ENCODE assay signal across 8 cellular contexts in genomic region chr2:26765475-26766200, GRCh38. TPM values are rescaled to one million over a fixed set of nuclear protein-coding genes. Genes with fewer than 3 reads are reported as not detected.
DNase-seq lines count a peak whose midpoint lies in the region; ATAC-seq and TF ChIP-seq lines count a peak whose summit lies in the region.

No MANE protein-coding gene starts in this region.

- ATAC-seq in CD4-positive, CD25-positive, alpha-beta regulatory T cell (ENCODE audit: low read depth in 2 of 2) = no peak
- ATAC-seq in GM18505 (IDR thresholded peaks at IDR 0.05; ENCODE audit: unreplicated experiment) (no peak), HG03354 (IDR thresholded peaks at IDR 0.05; ENCODE audit: poor library complexity, severe bottlenecking, unreplicated experiment) (no peak)

- peaks cover 7 to 66% (median 32%) of the 10 kb centered on the region in 4 donors for H3K4me1 Mint-ChIP-seq in CD4-positive, CD25-positive, alpha-beta regulatory T cell
- peaks cover 34% of the 10 kb centered on the region for H3K4me1 Mint-ChIP-seq in neural progenitor cell

- no peaks in the 10 kb centered on the region for H3K9me3 Mint-ChIP-seq in CD4-positive, CD25-positive, alpha-beta regulatory T cell
- no peaks in the 10 kb centered on the region for H3K9me3 Mint-ChIP-seq in neural progenitor cell

- H3K4me3 Mint-ChIP-seq in CD4-positive, CD25-positive, alpha-beta regulatory T cell = peak overlapping the region; percentile 96 to 97 (median 96)
- peak overlapping the region; percentile 91 for H3K4me3 Mint-ChIP-seq in neural progenitor cell

- H2AFZ ChIP-seq in MM.1S (ENCODE audit: low read length) = no peak overlapping the region
- no peak overlapping the region for H2AFZ ChIP-seq in neural progenitor cell (replicated peaks)

- H3K27ac Mint-ChIP-seq in CD4-positive, CD25-positive, alpha-beta regulatory T cell = peak overlapping the region in 2 of 3 donors; percentile 86 to 94
- H3K27ac Mint-ChIP-seq in neural progenitor cell = no peak overlapping the region

- H3K9ac ChIP-seq in MM.1S (ENCODE audit: low read length) = no peak overlapping the region
- no peak overlapping the region for H3K9ac ChIP-seq in neural progenitor cell

- H3K9me2 ChIP-seq in MM.1S (replicated peaks; ENCODE audit: insufficient read depth, low read length) = no peaks in the 10 kb centered on the region

- peak overlapping the region; percentile 83 for H3K4me3 ChIP-seq in CD4-positive, CD25-positive, alpha-beta regulatory T cell (ENCODE audit: low read depth, low read length)
- no peak overlapping the region for H3K4me3 ChIP-seq in MM.1S (ENCODE audit: low read length)
- H3K4me3 ChIP-seq in effector memory CD4-positive, alpha-beta T cell (ENCODE audit: insufficient read depth, low read depth, low read length, poor library complexity, severe bottlenecking) = peak overlapping the region; percentile 95
- no peak overlapping the region for H3K4me3 ChIP-seq in neural progenitor cell

- no peaks in the 10 kb centered on the region for H3K36me3 Mint-ChIP-seq in CD4-positive, CD25-positive, alpha-beta regulatory T cell
- H3K36me3 Mint-ChIP-seq in neural progenitor cell = peaks cover 1% of the 10 kb centered on the region

- H3K4me2 ChIP-seq in MM.1S (ENCODE audit: low read depth, low read length) (peak overlapping the region; percentile 77), neural progenitor cell (peak overlapping the region; percentile 88)

- TF ChIP-seq POLR2A in GM18505 (IDR thresholded peaks at IDR 0.05; ENCODE audit: borderline replicate concordance, extremely low read depth, insufficient read depth, insufficient read length) = no peak

- TF ChIP-seq CTCF in MM.1S (IDR thresholded peaks at IDR 0.05; ENCODE audit: low read length) (no peak), neural progenitor cell (IDR thresholded peaks at IDR 0.05) (no peak)

- peaks cover 31% of the 10 kb centered on the region for H3K4me1 ChIP-seq in CD4-positive, CD25-positive, alpha-beta regulatory T cell (ENCODE audit: control insufficient read depth, insufficient read depth, low read length, poor library complexity, severe bottlenecking)
- H3K4me1 ChIP-seq in MM.1S (ENCODE audit: low read length) (0 out of 2 replicates have a peak, but pooled peaks cover 3% of the 10 kb centered on the region), neural progenitor cell (peaks cover 11% of the 10 kb centered on the region)
- peaks cover 23% of the 10 kb centered on the region for H3K4me1 ChIP-seq in effector memory CD4-positive, alpha-beta T cell (ENCODE audit: control insufficient read depth, insufficient read depth, low read length, poor library complexity, severe bottlenecking)

- H4K20me1 ChIP-seq in MM.1S (ENCODE audit: insufficient read depth, low read length) (no peaks in the 10 kb centered on the region), neural progenitor cell (ENCODE audit: low read depth) (peaks cover 27% of the 10 kb centered on the region)

- H3K79me2 ChIP-seq in MM.1S (ENCODE audit: low read length) = peaks cover 42% of the 10 kb centered on the region
- H3K79me2 ChIP-seq in neural progenitor cell (ENCODE audit: low read depth) = peaks cover 10% of the 10 kb centered on the region

- H3F3A ChIP-seq in MM.1S (ENCODE audit: insufficient read depth, low read length) (no peaks in the 10 kb centered on the region), neural progenitor cell (ENCODE audit: low read depth) (peaks cover 7% of the 10 kb centered on the region)

- peaks cover 9% of the 10 kb centered on the region for H3K27me3 Mint-ChIP-seq in CD4-positive, CD25-positive, alpha-beta regulatory T cell
- peaks cover 9% of the 10 kb centered on the region for H3K27me3 Mint-ChIP-seq in neural progenitor cell (ENCODE audit: insufficient read depth, low read depth)

- H3K27me3 ChIP-seq in CD4-positive, CD25-positive, alpha-beta regulatory T cell (ENCODE audit: control insufficient read depth, insufficient read depth, low read length) = no peaks in the 10 kb centered on the region
- H3K27me3 ChIP-seq in MM.1S (replicated peaks; ENCODE audit: insufficient read depth, low read length) (no peaks in the 10 kb centered on the region), neural progenitor cell (no peaks in the 10 kb centered on the region)
- H3K27me3 ChIP-seq in effector memory CD4-positive, alpha-beta T cell (replicated peaks; ENCODE audit: control insufficient read depth, insufficient read depth, low read length, poor library complexity, severe bottlenecking) = no peaks in the 10 kb centered on the region

- DNase-seq in CD4-positive, CD25-positive, alpha-beta regulatory T cell = no peak
- no peak for DNase-seq in MM.1S
- DNase-seq in effector memory CD4-positive, alpha-beta T cell = no peak
- no peak for DNase-seq in neural progenitor cell (ENCODE audit: low spot score)
- no peak for DNase-seq in HK-2 (ENCODE audit: unreplicated experiment)
- DNase-seq in NCI-H510A treated with DMSO at 0.1 percent for 48 hours (lab: John Stamatoyannopoulos, UW) = no peak

- H3K9me3 ChIP-seq in CD4-positive, CD25-positive, alpha-beta regulatory T cell (ENCODE audit: control insufficient read depth in 2 of 2, low read length in 2 of 2) = no peaks in the 10 kb centered on the region
- H3K9me3 ChIP-seq in MM.1S (replicated peaks; ENCODE audit: insufficient read depth, low read length) (no peaks in the 10 kb centered on the region), neural progenitor cell (ENCODE audit: low read depth) (no peaks in the 10 kb centered on the region)
- no peaks in the 10 kb centered on the region for H3K9me3 ChIP-seq in effector memory CD4-positive, alpha-beta T cell (ENCODE audit: control insufficient read depth, low read length)

- no peaks in the 10 kb centered on the region for H3K36me3 ChIP-seq in CD4-positive, CD25-positive, alpha-beta regulatory T cell (ENCODE audit: control insufficient read depth, insufficient read depth, low read length)
- H3K36me3 ChIP-seq in MM.1S (replicated peaks; ENCODE audit: insufficient read depth, low read length) = no peaks in the 10 kb centered on the region
- no peaks in the 10 kb centered on the region for H3K36me3 ChIP-seq in effector memory CD4-positive, alpha-beta T cell (ENCODE audit: control insufficient read depth, insufficient read depth, low read length)
- H3K36me3 ChIP-seq in neural progenitor cell = no peaks in the 10 kb centered on the region

- no peak overlapping the region for H3K27ac ChIP-seq in CD4-positive, CD25-positive, alpha-beta regulatory T cell (ENCODE audit: insufficient read depth, low read length, poor library complexity, severe bottlenecking)
- H3K27ac ChIP-seq in MM.1S (ENCODE audit: low read length) (no peak overlapping the region), neural progenitor cell (no peak overlapping the region)
- H3K27ac ChIP-seq in effector memory CD4-positive, alpha-beta T cell (ENCODE audit: insufficient read depth, low read length, poor library complexity, severe bottlenecking) = no peak overlapping the region

RNA-seq across cellular contexts. Expression of gene SLC35F6, which starts 1.6 kb away (rescaled TPM):
- 21.2 TPM for total RNA-seq in CD4-positive, CD25-positive, alpha-beta regulatory T cell
- polyA plus RNA-seq in CD4-positive, CD25-positive, alpha-beta regulatory T cell = 1 to 10 TPM; 5.7 to 7.9 (median 7.1) TPM
- total RNA-seq in neural progenitor cell (ENCODE audit: low replicate concordance) = 5.6 and 11.6 TPM in 2 replicates

RNA-seq across cellular contexts. Expression of gene CENPA, which starts 20.2 kb away (rescaled TPM):
- total RNA-seq in CD4-positive, CD25-positive, alpha-beta regulatory T cell = 2.0 TPM
- 1 to 10 TPM in 3 of 4 donors, under 1 TPM in 1; 0.54 to 3.9 (median 2.5) TPM for polyA plus RNA-seq in CD4-positive, CD25-positive, alpha-beta regulatory T cell
- 42.8 and 55.0 TPM in 2 replicates for total RNA-seq in neural progenitor cell (ENCODE audit: low replicate concordance)

Comparison
In these comparisons a context has a peak if more than half of its experiments do, and no peak if none do; other contexts are left out.
1. H3K4me3 ChIP-seq: peak in CD4-positive, CD25-positive, alpha-beta regulatory T cell (single experiment) and effector memory CD4-positive, alpha-beta T cell (single experiment); none in MM.1S (single experiment) and neural progenitor cell (single experiment).
2. RNA of gene CENPA, which starts 20.2 kb away (total RNA-seq): 42.8 to 55.0 TPM in neural progenitor cell; 2.0 TPM in CD4-positive, CD25-positive, alpha-beta regulatory T cell (single experiment); every median in the first group is over 10 times any median in the second.